ENCODE assay signal across 17 cellular contexts in genomic region chr10:58740620-58741369, GRCh38.
"Had no signal": no experiment of that assay in that cellular context is flagged by ENCODE, and none has a peak within 500 bp of the region (broad histone marks: within the 10 kb centered on the region; RNA-seq: fewer than 3 reads in every experiment).

No MANE protein-coding gene starts in this region.

- H3K36me3 ChIP-seq: brain microvascular endothelial cell, right atrium auricular region, stomach had no signal

- H3K4me3 ChIP-seq: coronary artery, right atrium auricular region, stomach, testis had no signal

- H3K9me3 ChIP-seq: right atrium auricular region, stomach, testis had no signal

- H3K4me1 ChIP-seq: stomach, testis had no signal

- DNase-seq: activated CD4-positive, alpha-beta T cell treated with anti-CD3 and anti-CD28 coated beads, Interleukin-2, amount 10 ng/mL, durations not matched to agents 7 days and 5 days; activated CD8-positive, alpha-beta T cell treated with anti-CD3 and anti-CD28 coated beads, Interleukin-2, amount 10 ng/mL, durations not matched to agents 7 days and 5 days; activated naive CD4-positive, alpha-beta T cell treated with anti-CD3 and anti-CD28 coated beads for 36 hours; activated naive CD8-positive, alpha-beta T cell treated with anti-CD3 and anti-CD28 coated beads, Interleukin-2, amount 50 U/mL, for 24 hours; activated T-cell treated with anti-CD3 and anti-CD28 coated beads, Interleukin-2, amount 50 U/mL, for 4 hours; anterior cingulate cortex; brain microvascular endothelial cell; midbrain; nucleus accumbens; small intestine; stimulated activated CD4-positive, alpha-beta T cell treated with anti-CD3 and anti-CD28 coated beads, Interleukin-15, amount 100 ng/mL, for 24 hours; stimulated activated CD4-positive, alpha-beta T cell treated with anti-CD3 and anti-CD28 coated beads, Interleukin-4, amount 100 ng/mL, for 1 hour; stomach; T1000; testis had no signal

- H3K27ac ChIP-seq: brain microvascular endothelial cell, right atrium auricular region, stomach, testis had no signal

- H3K27me3 ChIP-seq: brain microvascular endothelial cell, right atrium auricular region, stomach, testis had no signal
